ENCODE assay signal across 1 cellular context in genomic region chr21:35619184-35619583, GRCh38.
TF ChIP-seq lines count a peak whose summit lies in the region.

No MANE protein-coding gene starts in this region.

TF ChIP-seq in IMR-90, 13 proteins besides CTCF, POLR2A, EP300 and RAD21 (continued from another document):
- TF ChIP-seq FOS (IDR thresholded peaks at IDR 0.05; ENCODE audit: low read depth, low read length) (peak; percentile 71), RFX5 (IDR thresholded peaks at IDR 0.05; ENCODE audit: low read depth, low read length) (no peak), MXI1 (IDR thresholded peaks at IDR 0.05; ENCODE audit: borderline replicate concordance, low read depth, low read length) (no peak), NFE2L2 (IDR thresholded peaks at IDR 0.05; ENCODE audit: low read depth, low read length) (peak; percentile 57), USF2 (IDR thresholded peaks at IDR 0.05; ENCODE audit: low read depth, low read length) (no peak), MAZ (IDR thresholded peaks at IDR 0.05; ENCODE audit: borderline replicate concordance, low read depth, low read length) (no peak), SMC3 (IDR thresholded peaks at IDR 0.05; ENCODE audit: low read depth, low read length) (peak; percentile 14; the same call in 1 of the 2 replicates), CEBPB (IDR thresholded peaks at IDR 0.05; ENCODE audit: low read depth, low read length) (peak; percentile 88)
